14 cellular contexts compared by ENCODE assay signal in genomic region chr7:130957722-130958360, GRCh38.
A peak's percentile ranks its signal among the peaks of the same experiment; 100 is the strongest.
DNase-seq lines count a peak whose midpoint lies in the region; TF ChIP-seq lines count a peak whose summit lies in the region.
"Had no signal": no experiment of that assay in that cellular context is flagged by ENCODE, and none has a peak within 500 bp of the region (broad histone marks: within the 10 kb centered on the region; RNA-seq: fewer than 3 reads in every experiment).

No MANE protein-coding gene starts in this region.

- H3K4me1 Mint-ChIP-seq in chondrocyte (ENCODE audit: low read depth): peaks cover 75% of the 10 kb centered on the region

- no peak overlapping the region for H3K4me3 Mint-ChIP-seq in chondrocyte (ENCODE audit: unreplicated experiment)
- H3K4me3 Mint-ChIP-seq: stimulated activated effector memory CD8-positive, alpha-beta T cell treated with anti-CD3 and anti-CD28 coated beads, Interleukin-12 subunit alpha, Interleukin-12 subunit beta, amount 100 ng/mL, for 72 hours had no signal

- peak overlapping the region; percentile 43 for H3K27ac Mint-ChIP-seq in chondrocyte (ENCODE audit: unreplicated experiment)
- H3K27ac Mint-ChIP-seq: stimulated activated effector memory CD8-positive, alpha-beta T cell treated with anti-CD3 and anti-CD28 coated beads, Interleukin-12 subunit alpha, Interleukin-12 subunit beta, amount 100 ng/mL, for 72 hours had no signal

- peak; percentile 35 for DNase-seq in stimulated activated CD4-positive, alpha-beta T cell treated with anti-CD3 and anti-CD28 coated beads, Interleukin-15, amount 100 ng/mL, for 24 hours
- no peak for DNase-seq in stimulated activated CD4-positive, alpha-beta T cell treated with anti-CD3 and anti-CD28 coated beads, Interleukin-4, amount 100 ng/mL, for 24 hours
- DNase-seq in NAMALWA (ENCODE audit: low spot score) (peak; percentile 52), chondrocyte (ENCODE audit: low spot score) (no peak), NCI-H2171 (lab: John Stamatoyannopoulos, UW) (no peak), EL (no peak), hippocampal formation (lab: John Stamatoyannopoulos, UW) (no peak), putamen (ENCODE audit: low spot score) (no peak)
- DNase-seq: activated CD4-positive, alpha-beta T cell treated with anti-CD3 and anti-CD28 coated beads, Interleukin-2, amount 50 U/mL, for 1 hour; cortex of kidney; NCI-H1930; NCI-H774; posterior cingulate gyrus had no signal

- H3K9me3 Mint-ChIP-seq in chondrocyte (ENCODE audit: low read depth): peaks cover 3% of the 10 kb centered on the region
- H3K9me3 Mint-ChIP-seq: stimulated activated effector memory CD8-positive, alpha-beta T cell treated with anti-CD3 and anti-CD28 coated beads, Interleukin-12 subunit alpha, Interleukin-12 subunit beta, amount 100 ng/mL, for 72 hours had no signal

- TF ChIP-seq CTCF in chondrocyte (IDR thresholded peaks at IDR 0.05): no peak

- no peaks in the 10 kb centered on the region for H3K27me3 Mint-ChIP-seq in chondrocyte (ENCODE audit: low read depth)

- peaks cover 4% of the 10 kb centered on the region for H3K36me3 Mint-ChIP-seq in chondrocyte (ENCODE audit: low read depth)
- H3K36me3 Mint-ChIP-seq: stimulated activated effector memory CD8-positive, alpha-beta T cell treated with anti-CD3 and anti-CD28 coated beads, Interleukin-12 subunit alpha, Interleukin-12 subunit beta, amount 100 ng/mL, for 72 hours had no signal

Comparison
In these comparisons a context has a peak if more than half of its experiments do, and no peak if none do; other contexts are left out.
1. DNase-seq: peak in stimulated activated CD4-positive, alpha-beta T cell treated with anti-CD3 and anti-CD28 coated beads, Interleukin-15, amount 100 ng/mL, for 24 hours (single experiment) and NAMALWA (single experiment); none in stimulated activated CD4-positive, alpha-beta T cell treated with anti-CD3 and anti-CD28 coated beads, Interleukin-4, amount 100 ng/mL, for 24 hours (single experiment), chondrocyte (single experiment), NCI-H2171 (single experiment), EL (single experiment), hippocampal formation (0 of 2) and putamen (single experiment).